Comparison of ENCODE assay signal across 36 cellular contexts in the genomic region with DNA sequence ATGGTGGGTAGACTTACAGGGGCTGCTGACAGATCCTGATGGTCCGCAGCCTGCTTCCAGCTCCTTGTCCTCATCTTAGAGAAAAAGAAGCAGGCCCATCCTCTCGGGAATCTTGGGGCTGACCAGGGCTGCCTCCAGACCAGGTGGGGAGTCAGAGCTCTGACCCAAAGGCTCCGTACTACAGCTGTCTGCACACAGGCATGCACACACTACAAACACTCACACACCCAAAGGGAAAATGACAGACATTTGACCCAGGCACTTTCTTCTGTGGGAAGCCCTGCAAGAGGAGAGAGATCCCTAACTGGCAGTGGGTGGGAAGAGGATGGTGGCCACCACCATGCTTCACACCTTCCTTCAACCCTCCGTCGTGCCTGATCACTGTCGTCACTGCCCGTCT. TPM values are rescaled to one million over a fixed set of nuclear protein-coding genes. Genes with fewer than 3 reads are reported as not detected.
"Had no signal": no experiment of that assay in that cellular context is flagged by ENCODE, and none has a peak within 500 bp of the region (broad histone marks: within the 10 kb centered on the region; RNA-seq: fewer than 3 reads in every experiment).

No MANE protein-coding gene starts in this region.

- H3K4me1 Mint-ChIP-seq: naive thymus-derived CD4-positive, alpha-beta T cell; natural killer cell; neural progenitor cell; stimulated activated naive B cell treated with anti-CD40 and anti-IgM and Interleukin-4, amounts not matched to agents 10 μg/mL and 1 μg/mL and 100 μg/mL, for 72 hours had no signal

- H3K4me3 Mint-ChIP-seq: naive thymus-derived CD4-positive, alpha-beta T cell; natural killer cell; nephron; neural progenitor cell; stimulated activated naive B cell treated with anti-CD40 and anti-IgM and Interleukin-4, amounts not matched to agents 10 μg/mL and 1 μg/mL and 100 μg/mL, for 72 hours; stimulated activated naive CD8-positive, alpha-beta T cell treated with anti-CD3 and anti-CD28 coated beads, Interleukin-15, Interleukin-2, amounts not matched to agents 100 ng/mL and 50 ng/mL, for 24 hours had no signal

- H3K36me3 Mint-ChIP-seq: neural progenitor cell had no signal

- H3K27ac Mint-ChIP-seq: naive thymus-derived CD4-positive, alpha-beta T cell; natural killer cell; nephron; neural progenitor cell; progenitor cell of endocrine pancreas; stimulated activated naive B cell treated with anti-CD40 and anti-IgM and Interleukin-4, amounts not matched to agents 10 μg/mL and 1 μg/mL and 100 μg/mL, for 72 hours; stimulated activated naive CD8-positive, alpha-beta T cell treated with anti-CD3 and anti-CD28 coated beads, Interleukin-15, Interleukin-2, amounts not matched to agents 100 ng/mL and 50 ng/mL, for 24 hours had no signal

- H3K9me3 ChIP-seq: ovary, psoas muscle, right lobe of liver, thyroid gland, vagina had no signal

- H3K36me3 ChIP-seq: neural progenitor cell, ovary, right lobe of liver, sigmoid colon, spleen, stomach, thoracic aorta, thyroid gland, tibial nerve, vagina had no signal

- H3K4me3 ChIP-seq: neural progenitor cell, ovary, psoas muscle, right lobe of liver, sigmoid colon, skin epidermis, smooth muscle cell, spleen, stomach, thoracic aorta, thyroid gland, tibial nerve, vagina had no signal

- DNase-seq: naive thymus-derived CD4-positive, alpha-beta T cell; natural killer cell; occipital lobe; ovary; posterior cingulate gyrus; psoas muscle; right cardiac atrium; right lobe of liver; sigmoid colon; spleen; stimulated activated CD4-positive, alpha-beta T cell treated with anti-CD3 and anti-CD28 coated beads, Interleukin-12 subunit alpha, Interleukin-12 subunit beta, amount 100 ng/mL, for 4 hours; stimulated activated CD4-positive, alpha-beta T cell treated with anti-CD3 and anti-CD28 coated beads, Interleukin-1b, Interleukin-23, amount 100 ng/mL, for 48 hours; stimulated activated CD4-positive, alpha-beta T cell treated with anti-CD3 and anti-CD28 coated beads, Interleukin-4, amount 100 ng/mL, for 1 hour; stimulated activated CD4-positive, alpha-beta T cell treated with anti-CD3 and anti-CD28 coated beads, Interleukin-4, amount 100 ng/mL, for 4 hours; stimulated activated CD8-positive, alpha-beta memory T cell treated with anti-CD3 and anti-CD28 coated beads, Interleukin-4, amount 100 ng/mL, for 48 hours; stimulated activated naive B cell treated with anti-CD40 and anti-IgM and Interleukin-4, amounts not matched to agents 10 μg/mL and 1 μg/mL and 100 μg/mL, for 72 hours; stimulated activated naive CD4-positive, alpha-beta T cell treated with Interleukin-2 at 50 U/mL for 16 hours; stomach; thyroid gland; trophoblast cell had no signal

- H3K27ac ChIP-seq: neural progenitor cell, ovary, parathyroid adenoma, psoas muscle, right lobe of liver, sigmoid colon, skin epidermis, spleen, stomach, thoracic aorta, thyroid gland, tibial nerve, vagina had no signal

- H3K4me1 ChIP-seq: neural progenitor cell, parathyroid adenoma, psoas muscle, right lobe of liver, sigmoid colon, spleen, stomach, thyroid gland, tibial nerve, vagina had no signal

- H3K27me3 ChIP-seq: ovary, sigmoid colon, thyroid gland, tibial nerve, vagina had no signal

- ATAC-seq: naive thymus-derived CD4-positive, alpha-beta T cell; natural killer cell; psoas muscle; right cardiac atrium; right lobe of liver; stimulated activated naive B cell treated with anti-CD40 and anti-IgM and Interleukin-4, amounts not matched to agents 10 μg/mL and 1 μg/mL and 100 μg/mL, for 72 hours had no signal

RNA-seq across cellular contexts. Expression of a gene that starts 46.9 kb away (rescaled TPM):
- total RNA-seq: naive thymus-derived CD4-positive, alpha-beta T cell; natural killer cell; occipital lobe; osteoblast; ovary; progenitor cell of endocrine pancreas; renal cortical epithelial cell; right cardiac atrium; right lobe of liver; sigmoid colon; smooth muscle cell; spleen; stomach; subcutaneous adipose tissue; temporal lobe; thoracic aorta; thyroid gland; tibial nerve; ureter; vagina had no signal
- polyA plus RNA-seq: naive thymus-derived CD4-positive, alpha-beta T cell; neural cell; ovary; right cardiac atrium; sigmoid colon; smooth muscle cell; stomach had no signal
